8 cellular contexts compared by ENCODE assay signal in the genomic region with DNA sequence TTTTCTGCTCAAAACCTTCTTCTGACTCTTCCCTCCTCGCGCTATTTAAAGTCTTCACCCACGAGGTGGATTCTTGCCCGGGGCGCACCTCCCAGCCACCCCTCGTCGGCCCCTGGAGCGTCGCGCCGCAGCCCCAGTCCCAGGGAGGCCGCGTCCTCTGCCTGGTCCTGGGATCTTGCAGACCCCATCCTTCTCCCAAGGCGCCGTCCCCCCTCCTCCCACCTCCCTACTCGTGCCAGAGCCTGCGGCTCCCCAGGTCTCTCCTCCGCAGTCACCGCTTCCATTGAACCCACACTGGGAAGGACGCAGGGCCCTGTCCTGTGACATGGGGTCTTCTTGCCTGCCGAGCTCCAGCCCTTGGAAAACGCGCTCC. TPM values are rescaled to one million over a fixed set of nuclear protein-coding genes. Genes with fewer than 3 reads are reported as not detected.
DNase-seq lines count a peak whose midpoint lies in the region; ATAC-seq and TF ChIP-seq lines count a peak whose summit lies in the region.

No MANE protein-coding gene starts in this region.

- no peaks in the 10 kb centered on the region for H3K27me3 ChIP-seq in CD8-positive, alpha-beta memory T cell (ENCODE audit: insufficient read depth, low read length, poor library complexity, severe bottlenecking)
- H3K27me3 ChIP-seq in H7 (ENCODE audit: control insufficient read depth, insufficient read depth, low read length) (no peaks in the 10 kb centered on the region), Peyer's patch (no peaks in the 10 kb centered on the region), endocrine pancreas (ENCODE audit: control insufficient read depth, insufficient read depth, low read length) (no peaks in the 10 kb centered on the region), aorta (ENCODE audit: control insufficient read depth in 1 of 2, insufficient read depth in 2 of 2, low read length in 1 of 2) (no peaks in the 10 kb centered on the region)

- H3K4me1 ChIP-seq in CD8-positive, alpha-beta memory T cell (ENCODE audit: insufficient read depth, low read length), result peaks cover 11% of the 10 kb centered on the region
- peaks cover 0 to 15% (median 3%) of the 10 kb centered on the region in 4 donors for H3K4me1 ChIP-seq in Peyer's patch
- H3K4me1 ChIP-seq in endocrine pancreas (ENCODE audit: control insufficient read depth, insufficient read depth, low read length), result no peaks in the 10 kb centered on the region
- no peaks in the 10 kb centered on the region for H3K4me1 ChIP-seq in aorta (ENCODE audit: control insufficient read depth in 1 of 2, insufficient read depth in 2 of 2, low read length in 2 of 2)

- TF ChIP-seq POLR2A in Peyer's patch (IDR thresholded peaks at IDR 0.05), result no peak

- H3K27ac Mint-ChIP-seq in CD8-positive, alpha-beta memory T cell, result peak overlapping the region; percentile 83 to 100 (median 99)

- no peak for DNase-seq in CD8-positive, alpha-beta memory T cell
- DNase-seq in H7, result peak; percentile 68
- no peak for DNase-seq in Peyer's patch
- DNase-seq in midbrain (lab: John Stamatoyannopoulos, UW), result peak; percentile 1
- DNase-seq in aorta, result peak in 1 of 2 donors; percentile 71
- DNase-seq in pons (ENCODE audit: low spot score), result no peak

- peaks cover 28 to 49% (median 31%) of the 10 kb centered on the region in 3 donors for H3K4me1 Mint-ChIP-seq in CD8-positive, alpha-beta memory T cell

- intact Hi-C loops in aorta (cut with DNase I), result loop anchor here in 1 of 2 donors (5.0 kb wide), 1 partner anchor 164 kb away; no protein-coding TSS in a partner anchor

- H3K9me3 ChIP-seq in CD8-positive, alpha-beta memory T cell (ENCODE audit: low read length), result no peaks in the 10 kb centered on the region
- H3K9me3 ChIP-seq in Peyer's patch (peaks cover 0 to 16% (median 0%) of the 10 kb centered on the region in 4 donors), endocrine pancreas (ENCODE audit: control insufficient read depth, low read length) (no peaks in the 10 kb centered on the region), aorta (ENCODE audit: control insufficient read depth, low read length) (no peaks in the 10 kb centered on the region)

- H3K9me3 Mint-ChIP-seq in CD8-positive, alpha-beta memory T cell, result peaks cover 0 to 9% (median 0%) of the 10 kb centered on the region in 5 donors

- peaks cover 5 to 16% (median 6%) of the 10 kb centered on the region in 3 donors for H3K36me3 Mint-ChIP-seq in CD8-positive, alpha-beta memory T cell

- H3K27ac ChIP-seq in CD8-positive, alpha-beta memory T cell (ENCODE audit: low read depth, low read length), result peak overlapping the region; percentile 97
- peak overlapping the region; percentile 82 to 93 (median 91) for H3K27ac ChIP-seq in Peyer's patch
- H3K27ac ChIP-seq in aorta (ENCODE audit: low read depth in 1 of 2, low read length in 2 of 2), result peak overlapping the region; percentile 68 to 81

- 1% methylated on average over 20 to 23 of the region's 23 CpGs for WGBS in aorta, 2 donors

- peak overlapping the region; percentile 91 for H3K4me3 ChIP-seq in CD8-positive, alpha-beta memory T cell (ENCODE audit: low read length)
- H3K4me3 ChIP-seq in H7 (ENCODE audit: insufficient read depth, low read depth, low read length) (peak overlapping the region; percentile 89), Peyer's patch (peak overlapping the region; percentile 68 to 80 (median 74)), endocrine pancreas (ENCODE audit: control insufficient read depth, insufficient read depth, low read length) (peak overlapping the region; percentile 42), aorta (ENCODE audit: low read length in 2 of 2) (peak overlapping the region; percentile 72 to 82)

- no peaks in the 10 kb centered on the region for H3K36me3 ChIP-seq in CD8-positive, alpha-beta memory T cell (ENCODE audit: insufficient read depth, low read length)
- H3K36me3 ChIP-seq in H7 (replicated peaks; ENCODE audit: control insufficient read depth, insufficient read depth, low read length) (no peaks in the 10 kb centered on the region), Peyer's patch (peaks cover 0 to 3% (median 0%) of the 10 kb centered on the region in 3 donors), endocrine pancreas (ENCODE audit: control insufficient read depth, insufficient read depth, low read length) (no peaks in the 10 kb centered on the region), aorta (ENCODE audit: control insufficient read depth in 1 of 2, insufficient read depth in 2 of 2, low read length in 1 of 2) (no peaks in the 10 kb centered on the region)

- ATAC-seq in aorta (ENCODE audit: low FRiP score) (peak; percentile 49), GM21381 (IDR thresholded peaks at IDR 0.05; ENCODE audit: unreplicated experiment) (no peak)

- TF ChIP-seq CTCF in Peyer's patch (IDR thresholded peaks at IDR 0.05), result no peak

- CTCF ChIA-PET in CD8-positive, alpha-beta memory T cell (lab: Charles Lee), result no interaction called here

- H3K27me3 Mint-ChIP-seq in CD8-positive, alpha-beta memory T cell, result no peaks in the 10 kb centered on the region

- POLR2A ChIA-PET in CD8-positive, alpha-beta memory T cell (lab: Charles Lee), result interaction anchor here (1.2 kb wide), 1 partner anchor 184 kb away, joined by 3 read pairs; no protein-coding TSS in a partner anchor

- peak overlapping the region; percentile 78 for H3K9ac ChIP-seq in endocrine pancreas (ENCODE audit: control insufficient read depth, insufficient read depth, low read length)

- peak overlapping the region; percentile 89 to 100 (median 99) for H3K4me3 Mint-ChIP-seq in CD8-positive, alpha-beta memory T cell

RNA-seq across cellular contexts. Expression of a gene that starts 0.5 kb away (rescaled TPM):
- 10 to 100 TPM; 28.2 to 31.9 TPM for total RNA-seq in CD8-positive, alpha-beta memory T cell
- 14.4 TPM for polyA plus RNA-seq in CD8-positive, alpha-beta memory T cell
- 15.2 and 28.0 TPM in 2 replicates for total RNA-seq in H7 (2014; rRNA removed; shearing (Covaris generic))
- 10 to 100 TPM; 30.5 to 56.9 (median 42.0) TPM for total RNA-seq in Peyer's patch
- total RNA-seq in aorta, result 10 to 100 TPM; 19.2 to 36.4 TPM
- polyA plus RNA-seq in aorta, result 1 to 10 TPM; 1.1 to 2.8 TPM

RNA-seq across cellular contexts. Expression of a gene that starts 42.1 kb away (rescaled TPM):
- 10 to 100 TPM; 16.8 to 18.3 TPM for total RNA-seq in CD8-positive, alpha-beta memory T cell
- 17.7 TPM for polyA plus RNA-seq in CD8-positive, alpha-beta memory T cell
- 15.2 and 24.5 TPM in 2 replicates for total RNA-seq in H7 (2014; rRNA removed; shearing (Covaris generic))
- total RNA-seq in Peyer's patch (10 to 100 TPM; 21.0 to 36.7 (median 34.7) TPM), aorta (10 to 100 TPM; 15.4 to 26.6 TPM)
- 1 to 10 TPM; 5.1 to 6.4 TPM for polyA plus RNA-seq in aorta

Comparison
In these comparisons a context has a peak if more than half of its experiments do, and no peak if none do; other contexts are left out.
1. DNase-seq: peak in H7 (single experiment) and midbrain (single experiment); none in CD8-positive, alpha-beta memory T cell (0 of 5), Peyer's patch (0 of 3) and pons (single experiment).
2. Peak in every context shown above with its lines, with median percentiles within 50 percentile points of each other: H3K27ac ChIP-seq and H3K4me3 ChIP-seq.